8 cellular contexts compared by ENCODE assay signal in the genomic region with DNA sequence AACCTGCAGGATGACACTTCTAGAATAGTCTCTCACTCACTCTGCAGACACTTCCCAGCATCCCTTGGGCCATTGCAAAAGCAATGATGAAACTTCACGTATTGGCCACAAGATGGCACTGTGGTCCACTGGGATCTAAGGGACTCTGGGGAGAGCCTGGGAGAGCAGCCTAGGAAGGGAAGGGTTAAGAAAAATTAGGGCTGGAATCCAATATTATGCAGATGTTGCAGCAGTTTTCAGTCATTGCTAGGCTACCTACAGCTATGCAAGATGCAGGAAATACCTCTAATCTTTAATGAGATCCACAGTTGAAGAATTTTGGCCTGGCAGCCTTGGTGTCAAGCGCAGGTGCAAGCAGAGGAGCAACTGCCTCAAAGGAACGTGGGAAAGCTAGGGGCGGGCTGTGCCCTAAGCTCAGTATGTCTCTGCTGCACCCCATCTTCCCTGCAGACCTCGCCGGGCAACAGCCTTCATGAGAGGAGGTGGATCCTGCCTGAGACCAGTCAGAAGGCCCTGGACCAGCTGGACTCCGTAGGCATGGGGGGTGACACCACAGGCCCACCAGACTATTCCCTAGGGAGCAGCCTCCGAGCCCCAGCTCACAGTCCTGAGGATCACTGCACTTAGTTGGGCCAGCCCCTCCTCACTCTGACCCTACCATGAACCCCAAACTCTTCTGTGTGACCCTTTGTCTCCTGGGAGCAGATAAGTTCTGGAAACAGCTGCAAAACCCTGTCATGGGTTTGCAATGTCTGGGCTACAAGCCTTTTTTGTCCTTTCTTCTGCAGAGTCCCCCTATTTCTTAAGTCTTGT.
DNase-seq lines count a peak whose midpoint lies in the region; ATAC-seq, FAIRE-seq and TF ChIP-seq lines count a peak whose summit lies in the region.

No MANE protein-coding gene starts in this region.

- in situ Hi-C loops in transverse colon (cut with MboI; ENCODE audit: low pct_ligation_motif_present in 1 of 4, low pct_unique_long_range_greater_than_20kb in 1 of 4, low sequenced_read_pairs in 3 of 4): no loop called here

- peak; percentile 72 for DNase-seq in activated CD8-positive, alpha-beta memory T cell treated with anti-CD3 and anti-CD28 coated beads, Interleukin-2, amount 10 ng/mL, durations not matched to agents 7 days and 5 days
- no peak for DNase-seq in activated CD8-positive, alpha-beta memory T cell treated with anti-CD3 and anti-CD28 coated beads for 24 hours
- DNase-seq in H54 (ENCODE audit: insufficient read length, low spot score): no peak
- peak; percentile 63 for DNase-seq in colonic mucosa
- DNase-seq in medulla oblongata (ENCODE audit: extremely low spot score): peak; percentile 82
- DNase-seq in transverse colon: peak; percentile 34

- H3K4me1 ChIP-seq in colonic mucosa (no peaks in the 10 kb centered on the region), transverse colon (peaks cover 0 to 9% (median 0%) of the 10 kb centered on the region in 4 donors)

- WGBS in transverse colon (ENCODE audit: low coverage in 1 of 2), 2 donors: 51% methylated on average over 8 of the region's 8 CpGs; no CpG with 5 or more reads in 1 of the 2 donors

- H2AFZ ChIP-seq in SU-DHL-6 (ENCODE audit: low read depth, low read length, severe bottlenecking): no peak overlapping the region

- peak; percentile 57 for FAIRE-seq in H54 (lab: Jason Lieb, UNC)

- ATAC-seq in activated CD8-positive, alpha-beta memory T cell treated with anti-CD3 and anti-CD28 coated beads, Interleukin-2, amount 10 ng/mL, durations not matched to agents 7 days and 5 days: peak; percentile 62

- peak overlapping the region; percentile 8 for H3K27ac Mint-ChIP-seq in activated CD8-positive, alpha-beta memory T cell treated with anti-CD3 and anti-CD28 coated beads, Interleukin-2, amount 10 ng/mL, durations not matched to agents 7 days and 5 days

- TF ChIP-seq CTCF in LNCAP (IDR thresholded peaks at IDR 0.05) (peak; percentile 70), SU-DHL-6 (IDR thresholded peaks at IDR 0.05; ENCODE audit: insufficient read depth, low read length, poor library complexity, severe bottlenecking) (peak; percentile 51), colonic mucosa (IDR thresholded peaks at IDR 0.05) (peak; percentile 54), transverse colon (IDR thresholded peaks at IDR 0.05) (peak; percentile 44 to 73 (median 50))

- TF ChIP-seq EP300 in transverse colon (IDR thresholded peaks at IDR 0.05; ENCODE audit: low read depth): no peak

- H3F3A ChIP-seq in SU-DHL-6 (ENCODE audit: insufficient read depth): no peaks in the 10 kb centered on the region

- H3K79me2 ChIP-seq in SU-DHL-6 (ENCODE audit: insufficient read depth, low read length): no peaks in the 10 kb centered on the region

- H3K27ac ChIP-seq in SU-DHL-6 (ENCODE audit: low read depth, low read length) (no peak overlapping the region), colonic mucosa (no peak overlapping the region), transverse colon (no peak overlapping the region)

- H3K9ac ChIP-seq in SU-DHL-6 (ENCODE audit: low read length) (no peak overlapping the region), colonic mucosa (ENCODE audit: low read depth in 2 of 2, low read length in 2 of 2) (no peak overlapping the region)

- H3K9me3 Mint-ChIP-seq in activated CD8-positive, alpha-beta memory T cell treated with anti-CD3 and anti-CD28 coated beads, Interleukin-2, amount 10 ng/mL, durations not matched to agents 7 days and 5 days (ENCODE audit: low read depth): no peaks in the 10 kb centered on the region

- H3K4me3 ChIP-seq in SU-DHL-6 (ENCODE audit: insufficient read depth, low read length, poor library complexity, severe bottlenecking) (no peak overlapping the region), colonic mucosa (no peak overlapping the region), transverse colon (no peak overlapping the region)

- H3K9me3 ChIP-seq in SU-DHL-6 (ENCODE audit: insufficient read depth, low read length): no peaks in the 10 kb centered on the region
- no peaks in the 10 kb centered on the region for H3K9me3 ChIP-seq in colonic mucosa
- no peaks in the 10 kb centered on the region for H3K9me3 ChIP-seq in transverse colon

- H3K27me3 Mint-ChIP-seq in activated CD8-positive, alpha-beta memory T cell treated with anti-CD3 and anti-CD28 coated beads, Interleukin-2, amount 10 ng/mL, durations not matched to agents 7 days and 5 days: no peaks in the 10 kb centered on the region

- peaks cover 32% of the 10 kb centered on the region for H3K4me1 Mint-ChIP-seq in activated CD8-positive, alpha-beta memory T cell treated with anti-CD3 and anti-CD28 coated beads, Interleukin-2, amount 10 ng/mL, durations not matched to agents 7 days and 5 days

- no peaks in the 10 kb centered on the region for H3K36me3 Mint-ChIP-seq in activated CD8-positive, alpha-beta memory T cell treated with anti-CD3 and anti-CD28 coated beads, Interleukin-2, amount 10 ng/mL, durations not matched to agents 7 days and 5 days

- H3K36me3 ChIP-seq in SU-DHL-6 (ENCODE audit: low read length) (no peaks in the 10 kb centered on the region), colonic mucosa (no peaks in the 10 kb centered on the region), transverse colon (no peaks in the 10 kb centered on the region)

- TF ChIP-seq POLR2A in H54 (IDR thresholded peaks at IDR 0.05; ENCODE audit: low read depth, low read length) (no peak), transverse colon (IDR thresholded peaks at IDR 0.05) (no peak)

- no peak overlapping the region for H3K4me2 ChIP-seq in SU-DHL-6 (ENCODE audit: low read depth, low read length, poor library complexity, severe bottlenecking)

- H3K27me3 ChIP-seq in SU-DHL-6 (ENCODE audit: low read length): no peaks in the 10 kb centered on the region
- no peaks in the 10 kb centered on the region for H3K27me3 ChIP-seq in colonic mucosa
- no peaks in the 10 kb centered on the region for H3K27me3 ChIP-seq in transverse colon

- no peaks in the 10 kb centered on the region for H3K9me2 ChIP-seq in SU-DHL-6 (replicated peaks; ENCODE audit: insufficient read depth, low read length)

- H3K4me3 Mint-ChIP-seq in activated CD8-positive, alpha-beta memory T cell treated with anti-CD3 and anti-CD28 coated beads, Interleukin-2, amount 10 ng/mL, durations not matched to agents 7 days and 5 days: peak overlapping the region; percentile 12

- intact Hi-C loops in colonic mucosa (cut with DNase I) (loop anchor here (2.0 kb wide), 1 partner anchor 23 kb away; no protein-coding TSS in a partner anchor), transverse colon (cut with DNase I; ENCODE audit: low total_unique reads) (no loop called here)

- CTCF ChIA-PET in activated CD8-positive, alpha-beta memory T cell treated with anti-CD3 and anti-CD28 coated beads, Interleukin-2, amount 10 ng/mL, durations not matched to agents 7 days and 5 days (lab: Charles Lee): interaction anchor here (0.6 to 4.8 kb wide), 28 partner anchors 9 to 466 kb away, joined by 3 to 31 read pairs (median 6); no protein-coding TSS in a partner anchor

- no peaks in the 10 kb centered on the region for H4K20me1 ChIP-seq in SU-DHL-6 (ENCODE audit: low read depth, low read length)

Comparison
In these comparisons a context has a peak if more than half of its experiments do, and no peak if none do; other contexts are left out.
1. DNase-seq: peak in activated CD8-positive, alpha-beta memory T cell treated with anti-CD3 and anti-CD28 coated beads, Interleukin-2, amount 10 ng/mL, durations not matched to agents 7 days and 5 days (single experiment), colonic mucosa (single experiment), medulla oblongata (single experiment) and transverse colon (single experiment); none in activated CD8-positive, alpha-beta memory T cell treated with anti-CD3 and anti-CD28 coated beads for 24 hours (single experiment) and H54 (single experiment).
2. Peak in every context shown above with its lines, with median percentiles within 50 percentile points of each other: CTCF ChIP-seq.